In genomic region chr4:128461300-128462103, GRCh38 we compare ENCODE assay signal across 1 cellular context.
A peak's percentile ranks its signal among the peaks of the same experiment; 100 is the strongest.
TF ChIP-seq lines count a peak whose summit lies in the region.

No MANE protein-coding gene starts in this region.

TF ChIP-seq in K562, 482 proteins besides CTCF, POLR2A, EP300 and RAD21 (continued from another document and continues in another):
- peak; percentile 50 for TF ChIP-seq MGA (IDR thresholded peaks at IDR 0.05)
- peak; percentile 76 for TF ChIP-seq MTA3 (IDR thresholded peaks at IDR 0.05; ENCODE audit: borderline replicate concordance)
- TF ChIP-seq PTBP1 (IDR thresholded peaks at IDR 0.05; ENCODE audit: low read depth, low read length): no peak
- TF ChIP-seq BACH1 (tag; IDR thresholded peaks at IDR 0.05): peak; percentile 60; the same call in 1 of the 2 replicates
- peak in 1 of 2 experiments; percentile 34; a peak in 1 of 4 replicates for TF ChIP-seq SRF (CRISPR knock-in tag; IDR thresholded peaks at IDR 0.05)
- no peak for TF ChIP-seq DDX20 (tag; IDR thresholded peaks at IDR 0.05; ENCODE audit: low read depth)
- TF ChIP-seq ZFP1 (CRISPR knock-in tag; IDR thresholded peaks at IDR 0.05): no peak
- no peak for TF ChIP-seq ZNF699 (CRISPR knock-in tag; IDR thresholded peaks at IDR 0.05; ENCODE audit: insufficient replicate concordance)
- peak; percentile 55 for TF ChIP-seq PKNOX1 (IDR thresholded peaks at IDR 0.05)
- TF ChIP-seq E2F6 (IDR thresholded peaks at IDR 0.05; ENCODE audit: borderline replicate concordance in 1 of 2, extremely low read depth in 1 of 2, insufficient read depth in 1 of 2, insufficient read length in 1 of 2, low read depth in 1 of 2, low read length in 1 of 2, poor library complexity in 1 of 2, severe bottlenecking in 1 of 2): no peak
- TF ChIP-seq PHF20 (IDR thresholded peaks at IDR 0.05; ENCODE audit: partially characterized antibody): peak; percentile 14
- peak in 1 of 2 experiments; percentile 61; a peak in 2 of 4 replicates for TF ChIP-seq TRIM24 (IDR thresholded peaks at IDR 0.05)
- peak; percentile 33; the same call in 1 of the 2 replicates for TF ChIP-seq ETV1 (tag; conservative IDR thresholded peaks at IDR 0.05; ENCODE audit: low read depth)
- peak; percentile 81 for TF ChIP-seq ARID1B (IDR thresholded peaks at IDR 0.05)
- TF ChIP-seq L3MBTL2 (IDR thresholded peaks at IDR 0.05): peak; percentile 81
- TF ChIP-seq ZBTB17 (CRISPR knock-in tag; IDR thresholded peaks at IDR 0.05): no peak
- TF ChIP-seq UBTF (IDR thresholded peaks at IDR 0.05; ENCODE audit: borderline replicate concordance in 1 of 2, low read depth in 2 of 2, low read length in 2 of 2): 0 out of 4 replicates have a peak, but pooled peaks of 1 of the 2 experiments have one; percentile 36
- peak; percentile 96 for TF ChIP-seq JUND (IDR thresholded peaks at IDR 0.05; ENCODE audit: borderline replicate concordance, low read depth, low read length)
- peak; percentile 98 for TF ChIP-seq JUND (tag; IDR thresholded peaks at IDR 0.05; ENCODE audit: borderline replicate concordance, low read depth, low read length)
- peak; percentile 94 for TF ChIP-seq SOX6 (IDR thresholded peaks at IDR 0.05)
- peak; percentile 16; the same call in 1 of the 2 replicates for TF ChIP-seq NCOR1 (IDR thresholded peaks at IDR 0.05)
- TF ChIP-seq MTA1 (IDR thresholded peaks at IDR 0.05; ENCODE audit: borderline replicate concordance): peak; percentile 80; the same call in 1 of the 2 replicates
- no peak for TF ChIP-seq RREB1 (CRISPR knock-in tag; IDR thresholded peaks at IDR 0.05)
- no peak for TF ChIP-seq HMG20A (CRISPR knock-in tag; conservative IDR thresholded peaks at IDR 0.05)
- peak; percentile 89 for TF ChIP-seq SMARCE1 (IDR thresholded peaks at IDR 0.05)
- 0 out of 4 replicates have a peak, but pooled peaks of 1 of the 2 experiments have one; percentile 11 for TF ChIP-seq TBL1XR1 (IDR thresholded peaks at IDR 0.05; ENCODE audit: low read length in 2 of 2)
- TF ChIP-seq CBFA2T3 (IDR thresholded peaks at IDR 0.05): peak; percentile 43; the same call in 1 of the 2 replicates
- 0 out of 4 replicates have a peak, but pooled peaks of 1 of the 2 experiments have one; percentile 23 for TF ChIP-seq MAZ (CRISPR knock-in tag; conservative IDR thresholded peaks at IDR 0.05 in 1 of 2, IDR thresholded peaks at IDR 0.05 in 1 of 2)
- peak; percentile 87 for TF ChIP-seq DPF2 (IDR thresholded peaks at IDR 0.05)
- TF ChIP-seq CREBBP (IDR thresholded peaks at IDR 0.05; ENCODE audit: low read depth, low read length): no peak
